Comparison of ENCODE assay signal across 8 cellular contexts in genomic region chr2:130355181-130355577, GRCh38. TPM values are rescaled to one million over a fixed set of nuclear protein-coding genes. Genes with fewer than 3 reads are reported as not detected.
DNase-seq lines count a peak whose midpoint lies in the region; ATAC-seq, FAIRE-seq and TF ChIP-seq lines count a peak whose summit lies in the region.

No MANE protein-coding gene starts in this region.

- TF ChIP-seq EP300 in A549 (IDR thresholded peaks at IDR 0.05): no peak

- intact Hi-C loops in ascending aorta (cut with DNase I) (loop anchor here (1.0 to 10.0 kb wide), 5 partner anchors 17 to 737 kb away; partner anchors contain the start of genes FAM168B and GPR148), testis (cut with DNase I; ENCODE audit: low total_unique reads) (no loop called here)

- DNase-seq in A549 (ENCODE audit: low read depth in 1 of 2, low spot score in 1 of 2): no peak
- no peak for DNase-seq in ascending aorta (ENCODE audit: low spot score in 2 of 2)
- no peak for DNase-seq in testis
- no peak for DNase-seq in NCI-H2171 (lab: John Stamatoyannopoulos, UW)
- no peak for DNase-seq in medulla oblongata (ENCODE audit: extremely low spot score)

- peak overlapping the region; percentile 94 for H3K4me2 ChIP-seq in A549

- FAIRE-seq in A549 (lab: Jason Lieb, UNC): no peak

- H3K9me3 ChIP-seq in A549: no peaks in the 10 kb centered on the region
- H3K9me3 ChIP-seq in ascending aorta: no peaks in the 10 kb centered on the region
- H3K9me3 ChIP-seq in testis: no peaks in the 10 kb centered on the region

- ATAC-seq in A549: peak; percentile 18 to 38
- ATAC-seq in HG03039 (IDR thresholded peaks at IDR 0.05; ENCODE audit: unreplicated experiment): peak; percentile 9
- no peak for ATAC-seq in HG02970 (IDR thresholded peaks at IDR 0.05; ENCODE audit: low FRiP score, unreplicated experiment)

- CTCF ChIA-PET in A549 (lab: Yijun Ruan, JAX): interaction anchor here (1.3 to 5.5 kb wide), 5 partner anchors 9 to 23 kb away, joined by 3 to 27 read pairs (median 6); no protein-coding TSS in a partner anchor

- WGBS in A549 (ENCODE audit: missing lambda C conversion rate): 32% methylated on average over 9 of the region's 19 CpGs
- WGBS in testis, 2 donors: 8 to 22% methylated on average over 10 to 19 of the region's 19 CpGs

- H3K27me3 ChIP-seq in ascending aorta (no peaks in the 10 kb centered on the region), layer of hippocampus (ENCODE audit: control insufficient read depth, insufficient read depth, low read length) (no peaks in the 10 kb centered on the region), testis (no peaks in the 10 kb centered on the region)

- TF ChIP-seq POLR2A in A549 (IDR thresholded peaks at IDR 0.05; ENCODE audit: low read length) (no peak), testis (IDR thresholded peaks at IDR 0.05) (no peak)

- H3K4me3 ChIP-seq in A549: peak overlapping the region; percentile 91
- H3K4me3 ChIP-seq in ascending aorta: peak overlapping the region; percentile 57 to 78
- peak overlapping the region; percentile 65 to 73 for H3K4me3 ChIP-seq in testis

- TF ChIP-seq RAD21 in A549 (conservative IDR thresholded peaks at IDR 0.05 in 1 of 2, IDR thresholded peaks at IDR 0.05 in 1 of 2): no peak

- peak overlapping the region; percentile 90 to 97 for H3K27ac ChIP-seq in A549
- peak overlapping the region; percentile 58 to 74 for H3K27ac ChIP-seq in ascending aorta
- H3K27ac ChIP-seq in layer of hippocampus (ENCODE audit: low read depth, low read length): peak overlapping the region; percentile 65
- peak overlapping the region; percentile 36 to 75 for H3K27ac ChIP-seq in testis

- H3K4me1 ChIP-seq in A549 (peaks cover 17% of the 10 kb centered on the region; the same call in 2 of the 3 replicates), ascending aorta (peaks cover 6 to 15% of the 10 kb centered on the region in 2 donors), testis (peaks cover 6% of the 10 kb centered on the region)

- no peak for TF ChIP-seq CTCF in A549 (IDR thresholded peaks at IDR 0.05)
- TF ChIP-seq CTCF in ascending aorta (IDR thresholded peaks at IDR 0.05): no peak
- TF ChIP-seq CTCF in testis (IDR thresholded peaks at IDR 0.05): no peak

- POLR2A ChIA-PET in A549 (lab: Yijun Ruan, JAX): interaction anchor here (2.7 kb wide), 1 partner anchor 13 kb away, joined by 27 read pairs; the partner anchor contains the start of gene IMP4

- no peaks in the 10 kb centered on the region for H3K36me3 ChIP-seq in ascending aorta
- no peaks in the 10 kb centered on the region for H3K36me3 ChIP-seq in testis (ENCODE audit: low read depth, missing control alignments)

TF ChIP-seq in A549, 52 proteins besides CTCF, POLR2A, EP300 and RAD21:
- TF ChIP-seq FOXS1 (CRISPR knock-in tag; IDR thresholded peaks at IDR 0.05): no peak
- no peak for TF ChIP-seq TFCP2L1 (CRISPR knock-in tag; IDR thresholded peaks at IDR 0.05)
- no peak for TF ChIP-seq HOXB5 (CRISPR knock-in tag; IDR thresholded peaks at IDR 0.05)
- TF ChIP-seq MYC (IDR thresholded peaks at IDR 0.05; ENCODE audit: borderline replicate concordance, low read length): no peak
- TF ChIP-seq CHD4 (IDR thresholded peaks at IDR 0.05; ENCODE audit: borderline replicate concordance): no peak
- TF ChIP-seq CBX8 (IDR thresholded peaks at IDR 0.05): no peak
- TF ChIP-seq CBX2 (IDR thresholded peaks at IDR 0.05; ENCODE audit: borderline replicate concordance, low read depth): no peak
- no peak for TF ChIP-seq HOXB13 (CRISPR knock-in tag; IDR thresholded peaks at IDR 0.05; ENCODE audit: low read depth)
- TF ChIP-seq JUN (IDR thresholded peaks at IDR 0.05): no peak
- TF ChIP-seq CEBPB (IDR thresholded peaks at IDR 0.05): no peak
- no peak for TF ChIP-seq RNF2 (IDR thresholded peaks at IDR 0.05; ENCODE audit: borderline replicate concordance, low read depth)
- no peak for TF ChIP-seq RARB (CRISPR knock-in tag; IDR thresholded peaks at IDR 0.05)
- no peak for TF ChIP-seq EHMT2 (IDR thresholded peaks at IDR 0.05; ENCODE audit: low read depth)
- TF ChIP-seq MAZ (IDR thresholded peaks at IDR 0.05; ENCODE audit: borderline replicate concordance, low read depth, low read length): no peak
- no peak for TF ChIP-seq RCOR1 (IDR thresholded peaks at IDR 0.05; ENCODE audit: low read depth, low read length)
- no peak for TF ChIP-seq HDAC2 (IDR thresholded peaks at IDR 0.05)

RNA-seq across cellular contexts. Expression of gene PTPN18, which starts 0.7 kb away (rescaled TPM):
- 20.4 and 23.7 TPM in 2 replicates for polyA plus RNA-seq in A549 (2011; rRNA removed)
- polyA plus RNA-seq in A549 (2012; cell fraction: cytosol; rRNA removed): 25.9 and 31.9 TPM in 2 replicates
- 106 and 111 TPM in 2 replicates for polyA plus RNA-seq in A549 (2012; cell fraction: nucleus; rRNA removed)
- polyA plus RNA-seq in A549 (2017; fragmentation: RNase III; extraction: RNeasy Plus Mini Kit Qiagen cat#74134 plus additional on column Dnase treatment): 19.6 to 23.1 TPM (median 20.5 TPM) in 3 replicates
- polyA minus RNA-seq in A549 (2011; rRNA and poly(A)+ RNA removed): 38.5 and 41.2 TPM in 2 replicates
- 21.0 TPM for total RNA-seq in ascending aorta
- 10 to 100 TPM; 23.4 to 33.0 TPM for total RNA-seq in testis
- polyA plus RNA-seq in testis (ENCODE audit: insufficient read depth, low read depth, low replicate concordance): 23.3 TPM

RNA-seq across cellular contexts. Expression of gene IMP4, which starts 12.5 kb away (rescaled TPM):
- polyA plus RNA-seq in A549 (2011; rRNA removed): 113 and 118 TPM in 2 replicates
- polyA plus RNA-seq in A549 (2012; cell fraction: cytosol; rRNA removed): 471 and 473 TPM in 2 replicates
- polyA plus RNA-seq in A549 (2012; cell fraction: nucleus; rRNA removed): 569 and 687 TPM in 2 replicates
- 149 to 178 TPM (median 159 TPM) in 3 replicates for polyA plus RNA-seq in A549 (2017; fragmentation: RNase III; extraction: RNeasy Plus Mini Kit Qiagen cat#74134 plus additional on column Dnase treatment)
- 143 and 144 TPM in 2 replicates for polyA minus RNA-seq in A549 (2011; rRNA and poly(A)+ RNA removed)
- total RNA-seq in ascending aorta: 97.9 TPM
- total RNA-seq in testis: 100 to 1,000 TPM; 103 to 109 TPM
- 57.1 TPM for polyA plus RNA-seq in testis (ENCODE audit: insufficient read depth, low read depth, low replicate concordance)
